ENCODE assay signal across 12 cellular contexts in the genomic region with DNA sequence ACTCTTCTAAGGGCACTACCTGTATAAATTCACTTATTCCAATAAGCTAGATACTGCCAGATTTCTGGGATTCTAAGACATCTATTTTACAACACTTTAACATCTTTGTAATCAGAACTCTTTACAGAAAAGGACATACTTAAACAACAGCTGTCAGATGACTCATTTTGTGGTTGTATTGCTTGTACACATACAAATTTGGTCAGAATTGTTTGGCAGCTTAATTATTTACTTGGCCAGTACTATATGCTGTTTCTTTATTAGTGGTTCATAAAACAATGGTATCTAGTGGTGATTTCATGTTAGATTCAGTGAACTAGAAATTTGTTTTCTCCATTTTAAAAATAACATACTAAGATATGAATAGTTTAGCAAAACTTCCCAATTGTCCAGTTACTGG. TPM values are rescaled to one million over a fixed set of nuclear protein-coding genes. Genes with fewer than 3 reads are reported as not detected.
DNase-seq lines count a peak whose midpoint lies in the region; ATAC-seq and TF ChIP-seq lines count a peak whose summit lies in the region.
"Had no signal": no experiment of that assay in that cellular context is flagged by ENCODE, and none has a peak within 500 bp of the region (broad histone marks: within the 10 kb centered on the region; RNA-seq: fewer than 3 reads in every experiment).

No MANE protein-coding gene starts in this region.

- no peak for TF ChIP-seq RAD21 in HCT116 (IDR thresholded peaks at IDR 0.05; ENCODE audit: low read depth)

- TF ChIP-seq CTCF in AG09309 (IDR thresholded peaks at IDR 0.05; ENCODE audit: control insufficient read depth, insufficient read depth, low read depth, low read length, missing control alignments) (no peak), HCT116 (IDR thresholded peaks at IDR 0.05 in 2 of 3, conservative IDR thresholded peaks at IDR 0.05 in 1 of 3; ENCODE audit: borderline replicate concordance in 1 of 3, insufficient read depth in 1 of 3, low read depth in 2 of 3, low read length in 2 of 3) (no peak)

- CTCF ChIA-PET in HCT116 (lab: Charles Lee): interaction anchor here (1.3 kb wide), 1 partner anchor 9 kb away, joined by 7 read pairs; no protein-coding TSS in a partner anchor
- CTCF ChIA-PET in activated CD4-positive, alpha-beta T cell treated with anti-CD3 and anti-CD28 coated beads for 36 hours (lab: Charles Lee): interaction anchor here (0.6 to 1.4 kb wide), 3 partner anchors 10 to 178 kb away, joined by 3 read pairs; no protein-coding TSS in a partner anchor

- intact Hi-C loops in HCT116 (cut with micrococcal nuclease): no loop called here
- intact Hi-C loops in activated CD4-positive, alpha-beta T cell treated with anti-CD3 and anti-CD28 coated beads for 36 hours (cut with DNase I, micrococcal nuclease): no loop called here

- no peak for TF ChIP-seq POLR2A in HCT116 (IDR thresholded peaks at IDR 0.05; ENCODE audit: borderline replicate concordance, extremely low read depth, insufficient read depth, insufficient read length)

- H2AFZ ChIP-seq in HCT116 (ENCODE audit: low read depth, low read length, poor library complexity, severe bottlenecking): no peak overlapping the region

- no peaks in the 10 kb centered on the region for H3K4me1 Mint-ChIP-seq in activated CD4-positive, alpha-beta T cell treated with anti-CD3 and anti-CD28 coated beads for 36 hours
- H3K4me1 Mint-ChIP-seq: activated B cell treated with CpG ODN at 0.5 μM for 24 hours; central memory CD8-positive, alpha-beta T cell; stimulated activated naive CD8-positive, alpha-beta T cell treated with anti-CD3 and anti-CD28 coated beads, Interleukin-15, amount 100 ng/mL, for 72 hours had no signal

- H3K36me3 Mint-ChIP-seq in activated CD4-positive, alpha-beta T cell treated with anti-CD3 and anti-CD28 coated beads for 36 hours (ENCODE audit: low read depth): no peaks in the 10 kb centered on the region

- H4K20me1 ChIP-seq in HCT116 (ENCODE audit: insufficient read depth): no peaks in the 10 kb centered on the region

- H3K9me3 ChIP-seq in HCT116 (ENCODE audit: control insufficient read depth in 1 of 2, insufficient read depth in 1 of 2, low read depth in 1 of 2, low read length in 2 of 2) (no peaks in the 10 kb centered on the region), adipocyte (ENCODE audit: control insufficient read depth, low read length) (no peaks in the 10 kb centered on the region)

- H3K4me1 ChIP-seq in HCT116 (ENCODE audit: control insufficient read depth in 1 of 2, insufficient read depth in 2 of 2, low read length in 2 of 2) (peaks cover 45 to 70% of the 10 kb centered on the region in 2 experiments), adipocyte (ENCODE audit: control insufficient read depth, insufficient read depth, low read length) (peaks cover 16% of the 10 kb centered on the region)

- no peaks in the 10 kb centered on the region for H3K9me3 Mint-ChIP-seq in activated CD4-positive, alpha-beta T cell treated with anti-CD3 and anti-CD28 coated beads for 36 hours (ENCODE audit: low read depth)
- H3K9me3 Mint-ChIP-seq: activated B cell treated with CpG ODN at 0.5 μM for 24 hours; activated T-cell treated with anti-CD3 and anti-CD28 coated beads, Interleukin-2, amount 50 U/mL, for 72 hours; central memory CD8-positive, alpha-beta T cell; stimulated activated naive CD8-positive, alpha-beta T cell treated with anti-CD3 and anti-CD28 coated beads, Interleukin-15, amount 100 ng/mL, for 72 hours had no signal

- H3K4me3 ChIP-seq in AG09309 (ENCODE audit: control insufficient read depth, low read depth, low read length) (no peak overlapping the region), HCT116 (replicated peaks in 1 of 2; ENCODE audit: low read depth in 1 of 2, low read length in 2 of 2) (no peak overlapping the region), adipocyte (ENCODE audit: low read length) (no peak overlapping the region)

- H3K36me3 ChIP-seq in HCT116 (ENCODE audit: control insufficient read depth in 1 of 2, insufficient read depth in 2 of 2, low read length in 2 of 2) (peaks cover 20 to 52% of the 10 kb centered on the region in 2 experiments), adipocyte (ENCODE audit: control insufficient read depth, insufficient read depth, low read length, severe bottlenecking) (no peaks in the 10 kb centered on the region)

- peak overlapping the region; percentile 57; the same call in 1 of the 2 replicates for H3K27ac ChIP-seq in HCT116 (ENCODE audit: low read depth, low read length)

- peaks cover 2% of the 10 kb centered on the region for H3K27me3 Mint-ChIP-seq in activated CD4-positive, alpha-beta T cell treated with anti-CD3 and anti-CD28 coated beads for 36 hours

- H3K27me3 ChIP-seq in HCT116 (ENCODE audit: insufficient read depth, low read length): no peaks in the 10 kb centered on the region
- no peaks in the 10 kb centered on the region for H3K27me3 ChIP-seq in adipocyte (replicated peaks; ENCODE audit: control insufficient read depth, insufficient read depth, low read length)

- ATAC-seq in HCT116 (no peak), left lobe of liver (no peak)
- ATAC-seq in activated CD4-positive, alpha-beta T cell treated with anti-CD3 and anti-CD28 coated beads for 36 hours: no peak
- ATAC-seq: activated T-cell treated with anti-CD3 and anti-CD28 coated beads, Interleukin-2, amount 50 U/mL, for 72 hours; stimulated activated naive CD8-positive, alpha-beta T cell treated with anti-CD3 and anti-CD28 coated beads, Interleukin-15, amount 100 ng/mL, for 72 hours had no signal

- H3K9ac ChIP-seq in HCT116 (ENCODE audit: low read length) (no peak overlapping the region), adipocyte (ENCODE audit: low read length) (no peak overlapping the region)

- POLR2A ChIA-PET in HCT116 (lab: Charles Lee): interaction anchor here (0.7 to 1.2 kb wide), 2 partner anchors 13 to 15 kb away, joined by 3 to 5 read pairs; no protein-coding TSS in a partner anchor
- POLR2A ChIA-PET in activated CD4-positive, alpha-beta T cell treated with anti-CD3 and anti-CD28 coated beads for 36 hours (lab: Charles Lee): no interaction called here

- no peak overlapping the region for H3K27ac Mint-ChIP-seq in activated CD4-positive, alpha-beta T cell treated with anti-CD3 and anti-CD28 coated beads for 36 hours
- H3K27ac Mint-ChIP-seq: activated B cell treated with CpG ODN at 0.5 μM for 24 hours; activated T-cell treated with anti-CD3 and anti-CD28 coated beads, Interleukin-2, amount 50 U/mL, for 72 hours; stimulated activated naive CD8-positive, alpha-beta T cell treated with anti-CD3 and anti-CD28 coated beads, Interleukin-15, amount 100 ng/mL, for 72 hours had no signal

- RAD21 ChIA-PET in HCT116 (lab: Charles Lee; ENCODE audit: low non-redundant PET in 1 of 2, low total read pairs in 2 of 2, uncharacterized antibody in 2 of 2, unreplicated experiment in 2 of 2): no interaction called here

- DNase-seq in AG09309 (ENCODE audit: low read depth) (peak; percentile 62), HCT116 (ENCODE audit: low read depth, low spot score) (no peak), adipocyte (ENCODE audit: low read depth) (peak; percentile 79), foreskin melanocyte (peak; percentile 31), occipital lobe (lab: John Stamatoyannopoulos, UW) (no peak), NOMO-1 (lab: John Stamatoyannopoulos, UW; ENCODE audit: unreplicated experiment in 2 of 2) (no peak), left lobe of liver (ENCODE audit: low spot score) (no peak)
- no peak for DNase-seq in activated CD4-positive, alpha-beta T cell treated with anti-CD3 and anti-CD28 coated beads for 36 hours
- DNase-seq: activated B cell treated with CpG ODN at 0.5 μM for 24 hours; activated T-cell treated with anti-CD3 and anti-CD28 coated beads, Interleukin-2, amount 50 U/mL, for 72 hours; stimulated activated naive CD8-positive, alpha-beta T cell treated with anti-CD3 and anti-CD28 coated beads, Interleukin-15, amount 100 ng/mL, for 72 hours had no signal

- H3K4me3 Mint-ChIP-seq in activated CD4-positive, alpha-beta T cell treated with anti-CD3 and anti-CD28 coated beads for 36 hours: no peak overlapping the region
- H3K4me3 Mint-ChIP-seq: activated B cell treated with CpG ODN at 0.5 μM for 24 hours; activated T-cell treated with anti-CD3 and anti-CD28 coated beads, Interleukin-2, amount 50 U/mL, for 72 hours; central memory CD8-positive, alpha-beta T cell; stimulated activated naive CD8-positive, alpha-beta T cell treated with anti-CD3 and anti-CD28 coated beads, Interleukin-15, amount 100 ng/mL, for 72 hours had no signal

- H3K79me2 ChIP-seq in HCT116 (ENCODE audit: insufficient read depth, low read length): peaks cover 99% of the 10 kb centered on the region

- no TSS peak for BruUV-seq in HCT116 (replicated peaks; lab: Mats Ljungman, UMichigan)

- H3K9me2 ChIP-seq in HCT116 (ENCODE audit: insufficient read depth): no peaks in the 10 kb centered on the region

- H3K4me2 ChIP-seq in HCT116 (ENCODE audit: low read length): no peak overlapping the region

TF ChIP-seq in HCT116, 20 proteins besides CTCF, POLR2A, EP300 and RAD21 (continues in another document):
- peak; percentile 25; the same call in 1 of the 2 replicates for TF ChIP-seq POLR2AphosphoS5 (IDR thresholded peaks at IDR 0.05; ENCODE audit: low read depth, low read length)
- TF ChIP-seq SP1 (IDR thresholded peaks at IDR 0.05; ENCODE audit: low read depth): peak; percentile 26; the same call in 1 of the 2 replicates
- TF ChIP-seq, protein P1, sequence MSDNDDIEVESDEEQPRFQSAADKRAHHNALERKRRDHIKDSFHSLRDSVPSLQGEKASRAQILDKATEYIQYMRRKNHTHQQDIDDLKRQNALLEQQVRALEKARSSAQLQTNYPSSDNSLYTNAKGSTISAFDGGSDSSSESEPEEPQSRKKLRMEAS (IDR thresholded peaks at IDR 0.05): 0 out of 2 replicates have a peak, but pooled peaks have one; percentile 17
- TF ChIP-seq EZH2phosphoT487 (IDR thresholded peaks at IDR 0.05; ENCODE audit: borderline replicate concordance): no peak

RNA-seq across cellular contexts. Expression of a gene that starts 27.2 kb away (rescaled TPM):
- total RNA-seq in HCT116 (2021; ENCODE audit: unreplicated experiment) (166 TPM), occipital lobe (25.0 TPM), left lobe of liver (8.9 TPM)
- polyA plus RNA-seq in HCT116 (2012): 66.4 and 71.5 TPM in 2 replicates
- 10 to 100 TPM in 1 of 2 experiments, 1 to 10 TPM in 1; 9.5 to 11.0 TPM for total RNA-seq in activated CD4-positive, alpha-beta T cell treated with anti-CD3 and anti-CD28 coated beads for 36 hours

RNA-seq across cellular contexts. Expression of a gene that starts 43.7 kb away (rescaled TPM):
- 99.1 TPM for total RNA-seq in HCT116 (2021; ENCODE audit: unreplicated experiment)
- polyA plus RNA-seq in HCT116 (2012): 29.2 and 35.4 TPM in 2 replicates
- 1 to 10 TPM; 5.9 to 6.7 TPM for total RNA-seq in activated CD4-positive, alpha-beta T cell treated with anti-CD3 and anti-CD28 coated beads for 36 hours
- total RNA-seq in occipital lobe: 5.1 TPM
- total RNA-seq in left lobe of liver: 9.8 TPM

Comparison
In these comparisons a context has a peak if more than half of its experiments do, and no peak if none do; other contexts are left out.
1. DNase-seq: peak in AG09309 (single experiment), adipocyte (single experiment) and foreskin melanocyte (single experiment); none in HCT116 (single experiment), activated CD4-positive, alpha-beta T cell treated with anti-CD3 and anti-CD28 coated beads for 36 hours (single experiment), occipital lobe (single experiment), NOMO-1 (0 of 2) and left lobe of liver (single experiment).